8 cellular contexts compared by ENCODE assay signal in genomic region chrX:104270916-104271512, GRCh38. TPM values are rescaled to one million over a fixed set of nuclear protein-coding genes. Genes with fewer than 3 reads are reported as not detected.
DNase-seq lines count a peak whose midpoint lies in the region; ATAC-seq and TF ChIP-seq lines count a peak whose summit lies in the region.

No MANE protein-coding gene starts in this region.

- no peaks in the 10 kb centered on the region for H3K9me2 ChIP-seq in Karpas-422 (replicated peaks; ENCODE audit: insufficient read depth, low read length)

- no peak overlapping the region for H3K9ac ChIP-seq in Karpas-422 (ENCODE audit: low read length)

- no peaks in the 10 kb centered on the region for H3K27me3 ChIP-seq in Karpas-422 (ENCODE audit: low read length)

- no peaks in the 10 kb centered on the region for H3K9me3 ChIP-seq in Karpas-422 (ENCODE audit: low read length)

- no peaks in the 10 kb centered on the region for H3K79me2 ChIP-seq in Karpas-422 (ENCODE audit: low read length)

- peak overlapping the region; percentile 10 to 40 (median 24) for H3K4me3 Mint-ChIP-seq in nephron

- peak; percentile 61 for ATAC-seq in esophagus mucosa
- no peak for ATAC-seq in HG02571 (IDR thresholded peaks at IDR 0.05; ENCODE audit: unreplicated experiment)

- H3K36me3 Mint-ChIP-seq in nephron (ENCODE audit: low read depth), result no peaks in the 10 kb centered on the region

- no peak overlapping the region for H3K27ac Mint-ChIP-seq in nephron

- peaks cover 7% of the 10 kb centered on the region for H3K9me3 Mint-ChIP-seq in nephron

- no peaks in the 10 kb centered on the region for H3K36me3 ChIP-seq in Karpas-422 (ENCODE audit: insufficient read depth, low read length)

- H4K20me1 ChIP-seq in Karpas-422 (ENCODE audit: insufficient read depth, low read depth, low read length), result no peaks in the 10 kb centered on the region

- no peak overlapping the region for H3K27ac ChIP-seq in Karpas-422 (ENCODE audit: low read length)

- H2AFZ ChIP-seq in Karpas-422 (ENCODE audit: low read length), result no peak overlapping the region

- DNase-seq in SHP77 (lab: John Stamatoyannopoulos, UW), result peak; percentile 5 to 25
- DNase-seq in SHP77 treated with DMSO at 0.1 percent for 48 hours (lab: John Stamatoyannopoulos, UW), result no peak
- peak; percentile 66 for DNase-seq in Karpas-422
- peak; percentile 30 for DNase-seq in UCSD-AML1 (lab: John Stamatoyannopoulos, UW; ENCODE audit: unreplicated experiment)
- no peak for DNase-seq in GDM1 (lab: John Stamatoyannopoulos, UW)

- peaks cover 46% of the 10 kb centered on the region for H3K27me3 Mint-ChIP-seq in nephron (ENCODE audit: low read depth)

- H3K4me3 ChIP-seq in Karpas-422 (ENCODE audit: low read length), result no peak overlapping the region

- no peak overlapping the region for H3K4me2 ChIP-seq in Karpas-422 (ENCODE audit: low read depth, low read length, poor library complexity, severe bottlenecking)

- H3K4me1 ChIP-seq in Karpas-422 (ENCODE audit: low read length), result no peaks in the 10 kb centered on the region

- peak; percentile 51 to 62 (median 61) for TF ChIP-seq CTCF in nephron (IDR thresholded peaks at IDR 0.05; ENCODE audit: unreplicated experiment in 3 of 3)

- no peaks in the 10 kb centered on the region for H3K4me1 Mint-ChIP-seq in nephron

RNA-seq across cellular contexts. Expression of gene ESX1, which starts 16.3 kb away (rescaled TPM):
- total RNA-seq in Karpas-422 (2014; rRNA removed; shearing (Covaris generic); ENCODE audit: low replicate concordance), result not detected in 2 replicates
- not detected for total RNA-seq in esophagus mucosa

Comparison
In these comparisons a context has a peak if more than half of its experiments do, and no peak if none do; other contexts are left out.
1. DNase-seq: peak in SHP77 (2 of 2), Karpas-422 (single experiment) and UCSD-AML1 (single experiment); none in SHP77 treated with DMSO at 0.1 percent for 48 hours (single experiment) and GDM1 (single experiment).